ENCODE assay signal across 8 cellular contexts in genomic region chr5:179700401-179700918, GRCh38. TPM values are rescaled to one million over a fixed set of nuclear protein-coding genes. Genes with fewer than 3 reads are reported as not detected.
DNase-seq lines count a peak whose midpoint lies in the region; ATAC-seq, FAIRE-seq and TF ChIP-seq lines count a peak whose summit lies in the region.

No MANE protein-coding gene starts in this region.

- no peak for ATAC-seq in GM21786 (IDR thresholded peaks at IDR 0.05; ENCODE audit: unreplicated experiment)
- no peak for ATAC-seq in HG03039 (IDR thresholded peaks at IDR 0.05; ENCODE audit: unreplicated experiment)
- no peak for ATAC-seq in GM21526 (IDR thresholded peaks at IDR 0.05; ENCODE audit: low FRiP score, unreplicated experiment)

- H3K27ac Mint-ChIP-seq in endothelial cell (ENCODE audit: unreplicated experiment) (no peak overlapping the region), progenitor cell of endocrine pancreas (peak overlapping the region; percentile 100)

- H3K36me3 Mint-ChIP-seq in endothelial cell (ENCODE audit: low read depth, unreplicated experiment) (peaks cover 24% of the 10 kb centered on the region), progenitor cell of endocrine pancreas (ENCODE audit: insufficient read depth) (peaks cover 21% of the 10 kb centered on the region)

- no peaks in the 10 kb centered on the region for H3K9me3 Mint-ChIP-seq in endothelial cell (ENCODE audit: unreplicated experiment)
- no peaks in the 10 kb centered on the region for H3K9me3 Mint-ChIP-seq in progenitor cell of endocrine pancreas (ENCODE audit: low read depth)

- H3K4me1 Mint-ChIP-seq in endothelial cell (ENCODE audit: unreplicated experiment) (peaks cover 36% of the 10 kb centered on the region), progenitor cell of endocrine pancreas (ENCODE audit: low read depth) (peaks cover 23% of the 10 kb centered on the region)

- H3K27me3 Mint-ChIP-seq in endothelial cell (ENCODE audit: unreplicated experiment), result peaks cover 5% of the 10 kb centered on the region
- no peaks in the 10 kb centered on the region for H3K27me3 Mint-ChIP-seq in progenitor cell of endocrine pancreas

- FAIRE-seq in GM12891 (lab: Jason Lieb, UNC), result peak; percentile 59

- TF ChIP-seq CTCF in endothelial cell (IDR thresholded peaks at IDR 0.05; ENCODE audit: unreplicated experiment) (no peak), progenitor cell of endocrine pancreas (IDR thresholded peaks at IDR 0.05; ENCODE audit: unreplicated experiment) (no peak)

- DNase-seq in GM12891 (ENCODE audit: insufficient read length, low spot score), result no peak
- peak; percentile 42 for DNase-seq in OCI-M1 (lab: John Stamatoyannopoulos, UW)
- DNase-seq in endothelial cell (ENCODE audit: low spot score), result no peak
- DNase-seq in progenitor cell of endocrine pancreas (ENCODE audit: low spot score, unreplicated experiment), result no peak
- DNase-seq in GOT3 (lab: John Stamatoyannopoulos, UW), result no peak

- peak; percentile 60; the same call in 1 of the 2 replicates for TF ChIP-seq POLR2A in GM12891 (IDR thresholded peaks at IDR 0.05; ENCODE audit: low read depth, low read length)

- H3K4me3 Mint-ChIP-seq in endothelial cell (ENCODE audit: unreplicated experiment), result peak overlapping the region; percentile 99
- peak overlapping the region; percentile 98 for H3K4me3 Mint-ChIP-seq in progenitor cell of endocrine pancreas (ENCODE audit: low read depth)

TF ChIP-seq in GM12891, 5 proteins besides CTCF, POLR2A, EP300 and RAD21:
- no peak for TF ChIP-seq POU2F2 (IDR thresholded peaks at IDR 0.05; ENCODE audit: low read depth, low read length)
- no peak for TF ChIP-seq SPI1 (IDR thresholded peaks at IDR 0.05; ENCODE audit: low read depth, low read length)
- no peak for TF ChIP-seq PAX5 (IDR thresholded peaks at IDR 0.05; ENCODE audit: insufficient read depth, low read length, severe bottlenecking)
- no peak for TF ChIP-seq TAF1 (IDR thresholded peaks at IDR 0.05; ENCODE audit: low read depth, low read length)
- no peak; the same call in 1 of the 2 replicates for TF ChIP-seq POLR2AphosphoS5 (IDR thresholded peaks at IDR 0.05; ENCODE audit: low read depth, low read length)

RNA-seq across cellular contexts. Expression of gene CANX, which starts 1.7 kb away (rescaled TPM):
- polyA plus RNA-seq in GM12891 (2012; ENCODE audit: low read depth, missing spikeins), result 191 TPM
- total RNA-seq in endothelial cell (ENCODE audit: unreplicated experiment), result 568 TPM
- total RNA-seq in progenitor cell of endocrine pancreas, result 571 and 574 TPM in 2 replicates

RNA-seq across cellular contexts. Expression of gene CBY3, which starts 19.6 kb away (rescaled TPM):
- polyA plus RNA-seq in GM12891 (2012; ENCODE audit: low read depth, missing spikeins), result 0.46 TPM
- total RNA-seq in endothelial cell (ENCODE audit: unreplicated experiment) (not detected), progenitor cell of endocrine pancreas (not detected in 2 replicates)

RNA-seq across cellular contexts. Expression of gene MAML1, which starts 32.2 kb away (rescaled TPM):
- 7.9 TPM for polyA plus RNA-seq in GM12891 (2012; ENCODE audit: low read depth, missing spikeins)
- total RNA-seq in endothelial cell (ENCODE audit: unreplicated experiment) (30.0 TPM), progenitor cell of endocrine pancreas (51.8 and 54.8 TPM in 2 replicates)
